ENCODE assay signal across 23 cellular contexts in genomic region chr9:128823362-128823902, GRCh38. TPM values are rescaled to one million over a fixed set of nuclear protein-coding genes. Genes with fewer than 3 reads are reported as not detected.
A peak's percentile ranks its signal among the peaks of the same experiment; 100 is the strongest.
DNase-seq lines count a peak whose midpoint lies in the region; ATAC-seq and TF ChIP-seq lines count a peak whose summit lies in the region.
"Had no signal": no experiment of that assay in that cellular context is flagged by ENCODE, and none has a peak within 500 bp of the region (broad histone marks: within the 10 kb centered on the region; RNA-seq: fewer than 3 reads in every experiment).

No MANE protein-coding gene starts in this region.

- H3K9me3 Mint-ChIP-seq in activated T-cell treated with anti-CD3 and anti-CD28 coated beads, Interleukin-2, amount 50 U/mL, for 24 hours, result no peaks in the 10 kb centered on the region
- H3K9me3 Mint-ChIP-seq in activated T-cell treated with anti-CD3 and anti-CD28 coated beads, Interleukin-2, amount 50 U/mL, for 72 hours, result no peaks in the 10 kb centered on the region
- no peaks in the 10 kb centered on the region for H3K9me3 Mint-ChIP-seq in stimulated activated effector memory CD8-positive, alpha-beta T cell treated with anti-CD3 and anti-CD28 coated beads, Interleukin-12 subunit alpha, Interleukin-12 subunit beta, amount 100 ng/mL, for 72 hours
- H3K9me3 Mint-ChIP-seq in activated CD4-positive, alpha-beta T cell treated with anti-CD3 and anti-CD28 coated beads, Interleukin-2, amount 10 ng/mL, durations not matched to agents 7 days and 5 days, result no peaks in the 10 kb centered on the region
- H3K9me3 Mint-ChIP-seq: CD4-positive, CD25-positive, alpha-beta regulatory T cell had no signal

- H3K36me3 Mint-ChIP-seq in activated T-cell treated with anti-CD3 and anti-CD28 coated beads, Interleukin-2, amount 50 U/mL, for 24 hours (ENCODE audit: low read depth), result peaks cover 80% of the 10 kb centered on the region
- H3K36me3 Mint-ChIP-seq in activated T-cell treated with anti-CD3 and anti-CD28 coated beads, Interleukin-2, amount 50 U/mL, for 72 hours (ENCODE audit: insufficient read depth in 2 of 2), result peaks cover 0 to 12% of the 10 kb centered on the region in 2 donors
- peaks cover 82% of the 10 kb centered on the region for H3K36me3 Mint-ChIP-seq in stimulated activated effector memory CD8-positive, alpha-beta T cell treated with anti-CD3 and anti-CD28 coated beads, Interleukin-12 subunit alpha, Interleukin-12 subunit beta, amount 100 ng/mL, for 72 hours
- peaks cover 28% of the 10 kb centered on the region for H3K36me3 Mint-ChIP-seq in activated CD4-positive, alpha-beta T cell treated with anti-CD3 and anti-CD28 coated beads, Interleukin-2, amount 10 ng/mL, durations not matched to agents 7 days and 5 days (ENCODE audit: low read depth)

- DNase-seq in activated T-cell treated with anti-CD3 and anti-CD28 coated beads, Interleukin-2, amount 50 U/mL, for 24 hours, result no peak
- DNase-seq in activated T-cell treated with anti-CD3 and anti-CD28 coated beads, Interleukin-2, amount 50 U/mL, for 72 hours, result no peak
- DNase-seq in RWPE1 (ENCODE audit: low spot score) (no peak), left lobe of liver (ENCODE audit: low spot score) (peak; percentile 61), KG1 (lab: John Stamatoyannopoulos, UW) (no peak)
- DNase-seq in stimulated activated effector memory CD8-positive, alpha-beta T cell treated with anti-CD3 and anti-CD28 coated beads, Interleukin-12 subunit alpha, Interleukin-12 subunit beta, amount 100 ng/mL, for 72 hours (ENCODE audit: low spot score in 2 of 2), result no peak
- DNase-seq in activated CD4-positive, alpha-beta T cell treated with anti-CD3 and anti-CD28 coated beads, Interleukin-2, amount 10 ng/mL, durations not matched to agents 7 days and 5 days, result no peak
- no peak for DNase-seq in stimulated activated naive CD4-positive, alpha-beta T cell treated with Interleukin-2 at 50 U/mL for 16 hours (lab: John Stamatoyannopoulos, UW)
- DNase-seq: ACHN; CD4-positive, CD25-positive, alpha-beta regulatory T cell; DMS53; H7; NCI-H1092 treated with DMSO at 0.1 percent for 48 hours; NCI-H1436; NCI-H187; NCI-H2081 treated with DMSO at 0.1 percent for 48 hours; NCI-H2171; NCI-H226; NCI-H510A; NCI-H69; Right ventricle myocardium superior had no signal

- H3K27me3 Mint-ChIP-seq in activated T-cell treated with anti-CD3 and anti-CD28 coated beads, Interleukin-2, amount 50 U/mL, for 24 hours, result no peaks in the 10 kb centered on the region
- H3K27me3 Mint-ChIP-seq in activated T-cell treated with anti-CD3 and anti-CD28 coated beads, Interleukin-2, amount 50 U/mL, for 72 hours (ENCODE audit: low read depth), result no peaks in the 10 kb centered on the region
- H3K27me3 Mint-ChIP-seq in activated CD4-positive, alpha-beta T cell treated with anti-CD3 and anti-CD28 coated beads, Interleukin-2, amount 10 ng/mL, durations not matched to agents 7 days and 5 days, result no peaks in the 10 kb centered on the region
- H3K27me3 Mint-ChIP-seq: CD4-positive, CD25-positive, alpha-beta regulatory T cell had no signal

- no peak overlapping the region for H3K4me3 Mint-ChIP-seq in activated T-cell treated with anti-CD3 and anti-CD28 coated beads, Interleukin-2, amount 50 U/mL, for 24 hours
- no peak overlapping the region for H3K4me3 Mint-ChIP-seq in activated T-cell treated with anti-CD3 and anti-CD28 coated beads, Interleukin-2, amount 50 U/mL, for 72 hours
- no peak overlapping the region for H3K4me3 Mint-ChIP-seq in stimulated activated effector memory CD8-positive, alpha-beta T cell treated with anti-CD3 and anti-CD28 coated beads, Interleukin-12 subunit alpha, Interleukin-12 subunit beta, amount 100 ng/mL, for 72 hours
- no peak overlapping the region for H3K4me3 Mint-ChIP-seq in activated CD4-positive, alpha-beta T cell treated with anti-CD3 and anti-CD28 coated beads, Interleukin-2, amount 10 ng/mL, durations not matched to agents 7 days and 5 days

- CTCF ChIA-PET in RWPE1 (lab: Yijun Ruan, JAX), result interaction anchor here (1.0 kb wide), 1 partner anchor 23 kb away, joined by 3 read pairs; no protein-coding TSS in a partner anchor
- CTCF ChIA-PET in activated CD4-positive, alpha-beta T cell treated with anti-CD3 and anti-CD28 coated beads, Interleukin-2, amount 10 ng/mL, durations not matched to agents 7 days and 5 days (lab: Charles Lee), result interaction anchor here (0.8 kb wide), 1 partner anchor 45 kb away, joined by 3 read pairs; no protein-coding TSS in a partner anchor

- no peak for ATAC-seq in activated T-cell treated with anti-CD3 and anti-CD28 coated beads, Interleukin-2, amount 50 U/mL, for 72 hours (replicated peaks in 1 of 2)
- ATAC-seq in left lobe of liver, result peak; percentile 51
- ATAC-seq in stimulated activated effector memory CD8-positive, alpha-beta T cell treated with anti-CD3 and anti-CD28 coated beads, Interleukin-12 subunit alpha, Interleukin-12 subunit beta, amount 100 ng/mL, for 72 hours, result no peak

- H3K27ac Mint-ChIP-seq in activated T-cell treated with anti-CD3 and anti-CD28 coated beads, Interleukin-2, amount 50 U/mL, for 24 hours, result peak overlapping the region; percentile 40
- H3K27ac Mint-ChIP-seq in activated T-cell treated with anti-CD3 and anti-CD28 coated beads, Interleukin-2, amount 50 U/mL, for 72 hours, result no peak overlapping the region
- H3K27ac Mint-ChIP-seq in stimulated activated effector memory CD8-positive, alpha-beta T cell treated with anti-CD3 and anti-CD28 coated beads, Interleukin-12 subunit alpha, Interleukin-12 subunit beta, amount 100 ng/mL, for 72 hours, result peak overlapping the region; percentile 37
- no peak overlapping the region for H3K27ac Mint-ChIP-seq in activated CD4-positive, alpha-beta T cell treated with anti-CD3 and anti-CD28 coated beads, Interleukin-2, amount 10 ng/mL, durations not matched to agents 7 days and 5 days

- no peak for TF ChIP-seq CTCF in RWPE1 (conservative IDR thresholded peaks at IDR 0.05; ENCODE audit: low read depth)

- peaks cover 36% of the 10 kb centered on the region for H3K4me1 Mint-ChIP-seq in activated T-cell treated with anti-CD3 and anti-CD28 coated beads, Interleukin-2, amount 50 U/mL, for 24 hours (ENCODE audit: low read depth)
- peaks cover 39% of the 10 kb centered on the region for H3K4me1 Mint-ChIP-seq in activated T-cell treated with anti-CD3 and anti-CD28 coated beads, Interleukin-2, amount 50 U/mL, for 72 hours (ENCODE audit: low read depth)
- H3K4me1 Mint-ChIP-seq in stimulated activated effector memory CD8-positive, alpha-beta T cell treated with anti-CD3 and anti-CD28 coated beads, Interleukin-12 subunit alpha, Interleukin-12 subunit beta, amount 100 ng/mL, for 72 hours, result peaks cover 39% of the 10 kb centered on the region
- H3K4me1 Mint-ChIP-seq in activated CD4-positive, alpha-beta T cell treated with anti-CD3 and anti-CD28 coated beads, Interleukin-2, amount 10 ng/mL, durations not matched to agents 7 days and 5 days, result peaks cover 27% of the 10 kb centered on the region

- POLR2A ChIA-PET in RWPE1 (lab: Yijun Ruan, JAX; ENCODE audit: low non-redundant PET), result interaction anchor here (0.5 kb wide), 1 partner anchor 151 kb away, joined by 5 read pairs; no protein-coding TSS in a partner anchor
- POLR2A ChIA-PET in activated CD4-positive, alpha-beta T cell treated with anti-CD3 and anti-CD28 coated beads, Interleukin-2, amount 10 ng/mL, durations not matched to agents 7 days and 5 days (lab: Charles Lee), result no interaction called here

- H3K27ac ChIP-seq in RWPE1, result peak overlapping the region; percentile 41
- H3K27ac ChIP-seq: KMS-11, SJSA1 had no signal

RNA-seq across cellular contexts. Expression of gene ENDOG, which starts 5.1 kb away (rescaled TPM):
- total RNA-seq in activated T-cell treated with anti-CD3 and anti-CD28 coated beads, Interleukin-2, amount 50 U/mL, for 72 hours, result 10 to 100 TPM; 12.7 to 15.0 TPM
- total RNA-seq in left lobe of liver, result 53.0 TPM
- 10 to 100 TPM; 10.2 to 11.3 TPM for total RNA-seq in activated CD4-positive, alpha-beta T cell treated with anti-CD3 and anti-CD28 coated beads, Interleukin-2, amount 10 ng/mL, durations not matched to agents 7 days and 5 days

RNA-seq across cellular contexts. Expression of gene SPOUT1, which starts 6.2 kb away (rescaled TPM):
- 10 to 100 TPM; 64.8 to 69.1 TPM for total RNA-seq in activated T-cell treated with anti-CD3 and anti-CD28 coated beads, Interleukin-2, amount 50 U/mL, for 72 hours
- total RNA-seq in left lobe of liver, result 36.7 TPM
- 10 to 100 TPM; 60.5 to 75.0 TPM for total RNA-seq in activated CD4-positive, alpha-beta T cell treated with anti-CD3 and anti-CD28 coated beads, Interleukin-2, amount 10 ng/mL, durations not matched to agents 7 days and 5 days

RNA-seq across cellular contexts. Expression of gene TBC1D13, which starts 36.4 kb away (rescaled TPM):
- total RNA-seq in activated T-cell treated with anti-CD3 and anti-CD28 coated beads, Interleukin-2, amount 50 U/mL, for 72 hours, result 10 to 100 TPM; 15.9 to 17.7 TPM
- total RNA-seq in left lobe of liver, result 14.1 TPM
- 10 to 100 TPM; 18.4 to 21.1 TPM for total RNA-seq in activated CD4-positive, alpha-beta T cell treated with anti-CD3 and anti-CD28 coated beads, Interleukin-2, amount 10 ng/mL, durations not matched to agents 7 days and 5 days

RNA-seq across cellular contexts. Expression of gene ZER1, which starts 51.7 kb away (rescaled TPM):
- total RNA-seq in activated T-cell treated with anti-CD3 and anti-CD28 coated beads, Interleukin-2, amount 50 U/mL, for 72 hours, result 10 to 100 TPM; 30.6 to 32.6 TPM
- total RNA-seq in left lobe of liver, result 15.6 TPM
- total RNA-seq in activated CD4-positive, alpha-beta T cell treated with anti-CD3 and anti-CD28 coated beads, Interleukin-2, amount 10 ng/mL, durations not matched to agents 7 days and 5 days, result 10 to 100 TPM; 21.3 TPM

RNA-seq across cellular contexts. Expression of gene KYAT1, which starts 58.3 kb away (rescaled TPM):
- 10 to 100 TPM in 1 of 2 donors, 1 to 10 TPM in 1; 8.8 to 13.8 TPM for total RNA-seq in activated T-cell treated with anti-CD3 and anti-CD28 coated beads, Interleukin-2, amount 50 U/mL, for 72 hours
- total RNA-seq in left lobe of liver, result 9.6 TPM
- total RNA-seq in activated CD4-positive, alpha-beta T cell treated with anti-CD3 and anti-CD28 coated beads, Interleukin-2, amount 10 ng/mL, durations not matched to agents 7 days and 5 days, result 10 to 100 TPM; 15.2 to 17.7 TPM

Comparison
In these comparisons a context has a peak if more than half of its experiments do, and no peak if none do; other contexts are left out.
1. H3K27ac Mint-ChIP-seq: peak in activated T-cell treated with anti-CD3 and anti-CD28 coated beads, Interleukin-2, amount 50 U/mL, for 24 hours (single experiment) and stimulated activated effector memory CD8-positive, alpha-beta T cell treated with anti-CD3 and anti-CD28 coated beads, Interleukin-12 subunit alpha, Interleukin-12 subunit beta, amount 100 ng/mL, for 72 hours (single experiment); none in activated T-cell treated with anti-CD3 and anti-CD28 coated beads, Interleukin-2, amount 50 U/mL, for 72 hours (single experiment) and activated CD4-positive, alpha-beta T cell treated with anti-CD3 and anti-CD28 coated beads, Interleukin-2, amount 10 ng/mL, durations not matched to agents 7 days and 5 days (single experiment).